ENCODE assay signal across 27 cellular contexts in the genomic region with DNA sequence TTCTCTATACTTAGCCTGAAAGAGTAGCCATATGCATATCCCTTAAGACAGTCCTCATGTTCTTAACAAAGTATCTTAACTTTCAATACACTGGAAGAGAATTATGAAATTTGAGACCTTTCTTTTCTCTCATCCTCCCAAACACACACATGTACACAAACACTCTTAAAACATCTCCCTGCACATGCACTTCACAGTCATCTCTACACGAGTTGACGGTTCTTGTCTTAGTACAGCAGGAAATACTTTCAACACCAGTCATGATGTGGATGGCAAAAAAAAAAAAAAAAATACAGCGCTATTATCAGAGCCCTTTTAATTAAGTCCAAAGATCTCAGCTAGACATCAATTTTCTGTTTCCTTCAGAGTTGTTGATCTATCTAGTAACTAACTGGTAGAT.
A peak's percentile ranks its signal among the peaks of the same experiment; 100 is the strongest.
DNase-seq lines count a peak whose midpoint lies in the region; ATAC-seq and TF ChIP-seq lines count a peak whose summit lies in the region.
"Had no signal": no experiment of that assay in that cellular context is flagged by ENCODE, and none has a peak within 500 bp of the region (broad histone marks: within the 10 kb centered on the region; RNA-seq: fewer than 3 reads in every experiment).

No MANE protein-coding gene starts in this region.

- DNase-seq in AG08396 (ENCODE audit: low spot score) (peak; percentile 17), HFF-Myc (ENCODE audit: extremely low read depth, low read depth) (peak; percentile 16), cardiac fibroblast (ENCODE audit: low read depth in 2 of 2) (peak; percentile 45 to 70), iris pigment epithelial cell (ENCODE audit: low read depth) (peak; percentile 89), C1 segment of cervical spinal cord (lab: John Stamatoyannopoulos, UW) (no peak), nucleus accumbens (lab: John Stamatoyannopoulos, UW) (no peak)
- no peak for DNase-seq in activated naive CD4-positive, alpha-beta T cell (lab: John Stamatoyannopoulos, UW)
- DNase-seq: activated CD8-positive, alpha-beta T cell treated with anti-CD3 and anti-CD28 coated beads, Interleukin-2, amount 10 ng/mL, durations not matched to agents 7 days and 5 days; activated effector memory CD4-positive, alpha-beta T cell treated with anti-CD3 and anti-CD28 coated beads, Interleukin-2, amount 50 U/mL, for 16 hours; activated T-cell treated with anti-CD3 and anti-CD28 coated beads for 4 hours; Caco-2; colonic mucosa; DND-41; effector memory CD8-positive, alpha-beta T cell; esophagus squamous epithelium; glutamatergic neuron; MG63; NCI-H2171; NCI-H526 treated with DMSO at 0.1 percent for 48 hours; psoas muscle; stimulated activated CD4-positive, alpha-beta T cell treated with anti-CD3 and anti-CD28 coated beads, Interleukin-1b, Interleukin-23, amount 100 ng/mL, for 48 hours; upper lobe of left lung had no signal

- TF ChIP-seq CTCF in HFF-Myc (IDR thresholded peaks at IDR 0.05; ENCODE audit: low read depth, low read length, missing control alignments) (no peak), cardiac fibroblast (IDR thresholded peaks at IDR 0.05; ENCODE audit: low read depth, low read length) (no peak)

- H3K4me3 ChIP-seq in HFF-Myc (replicated peaks; ENCODE audit: low read depth, low read length) (no peak overlapping the region), cardiac fibroblast (replicated peaks in 1 of 2; ENCODE audit: low read depth in 2 of 2, low read length in 2 of 2) (no peak overlapping the region)
- H3K4me3 ChIP-seq: BLaER1 treated with 17β-estradiol and CSF1 and Interleukin-3, amounts not matched to agents 10 nM and 100 nM; colonic mucosa; esophagus squamous epithelium; MG63; psoas muscle; SJSA1; skin epidermis; upper lobe of left lung had no signal

- ATAC-seq in HG02840 (IDR thresholded peaks at IDR 0.05; ENCODE audit: low FRiP score, unreplicated experiment): no peak
- ATAC-seq: activated CD8-positive, alpha-beta T cell treated with anti-CD3 and anti-CD28 coated beads, Interleukin-2, amount 10 ng/mL, durations not matched to agents 7 days and 5 days; effector memory CD8-positive, alpha-beta T cell; HCT116; psoas muscle had no signal

Comparison
In these comparisons a context has a peak if more than half of its experiments do, and no peak if none do; other contexts are left out.
1. DNase-seq: peak in AG08396 (single experiment), HFF-Myc (single experiment), cardiac fibroblast (2 of 2) and iris pigment epithelial cell (single experiment); none in C1 segment of cervical spinal cord (0 of 14), activated naive CD4-positive, alpha-beta T cell (0 of 4) and nucleus accumbens (0 of 56).